In genomic region chr12:69677-70076, GRCh38 we compare ENCODE assay signal across 6 cellular contexts. TPM values are rescaled to one million over a fixed set of nuclear protein-coding genes. Genes with fewer than 3 reads are reported as not detected.
"Had no signal": no experiment of that assay in that cellular context is flagged by ENCODE, and none has a peak within 500 bp of the region (broad histone marks: within the 10 kb centered on the region; RNA-seq: fewer than 3 reads in every experiment).

No MANE protein-coding gene starts in this region.

RNA-seq across cellular contexts. Expression of gene IQSEC3, which starts 3.1 kb away (rescaled TPM):
- total RNA-seq: OCI-LY7, PC-9, RPMI7951, SJCRH30, SJSA1, SK-MEL-5 had no signal
